ENCODE assay signal across 23 cellular contexts in the genomic region with DNA sequence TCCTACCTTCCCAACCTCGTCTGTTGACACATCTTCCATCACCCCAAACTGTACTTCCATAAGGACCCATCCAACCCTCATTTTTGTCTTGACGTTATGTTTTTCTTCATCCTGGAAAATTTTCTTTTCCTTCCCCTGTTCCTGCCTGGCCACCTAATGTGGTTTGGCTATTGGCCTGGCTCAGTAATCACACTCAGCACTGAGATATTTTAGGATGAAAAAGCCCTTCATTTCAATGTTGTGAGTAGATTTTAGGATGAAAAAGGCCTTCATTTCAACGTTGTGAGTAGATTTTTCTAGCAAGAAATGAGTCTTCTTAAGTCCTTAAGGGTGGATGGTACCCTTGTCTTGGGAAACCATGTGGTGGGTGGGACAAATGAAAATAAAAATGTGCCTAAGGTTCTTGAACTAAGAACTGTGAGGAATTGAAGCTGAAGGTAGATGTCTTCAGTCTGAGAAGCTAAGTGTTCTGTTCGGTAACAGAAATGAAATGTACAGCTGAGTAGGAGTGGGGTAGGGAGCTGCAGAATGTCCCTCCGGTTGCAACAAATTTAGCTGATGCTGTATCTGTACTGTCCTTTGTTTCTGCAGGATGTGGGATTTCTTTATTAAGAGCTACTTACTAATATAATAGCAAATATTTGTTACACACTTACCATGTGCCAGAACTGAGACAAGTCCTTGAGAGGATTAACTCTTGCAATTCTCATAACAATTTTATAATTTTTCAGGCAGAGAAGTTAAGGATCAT. TPM values are rescaled to one million over a fixed set of nuclear protein-coding genes. Genes with fewer than 3 reads are reported as not detected.
DNase-seq lines count a peak whose midpoint lies in the region; ATAC-seq and TF ChIP-seq lines count a peak whose summit lies in the region.
"Had no signal": no experiment of that assay in that cellular context is flagged by ENCODE, and none has a peak within 500 bp of the region (broad histone marks: within the 10 kb centered on the region; RNA-seq: fewer than 3 reads in every experiment).

No MANE protein-coding gene starts in this region.

- ATAC-seq in HG03571 (IDR thresholded peaks at IDR 0.05; ENCODE audit: unreplicated experiment) (no peak), left cardiac atrium (no peak)
- ATAC-seq: heart left ventricle; left lung; natural killer cell treated with Interleukin-12 subunit alpha and Interleukin-12 subunit beta and Interleukin-15 and Interleukin-18, amount 100 ng/mL, for 72 hours; pancreas had no signal

- H3K9me3 Mint-ChIP-seq in HFFc6, result no peaks in the 10 kb centered on the region
- H3K9me3 Mint-ChIP-seq: activated CD4-positive, alpha-beta T cell treated with anti-CD3 and anti-CD28 coated beads, Interleukin-2, amount 10 ng/mL, durations not matched to agents 7 days and 5 days; CD4-positive, alpha-beta T cell; natural killer cell treated with Interleukin-12 subunit alpha and Interleukin-12 subunit beta and Interleukin-15 and Interleukin-18, amount 100 ng/mL, for 72 hours had no signal

- TF ChIP-seq CTCF in AG10803 (conservative IDR thresholded peaks at IDR 0.05; ENCODE audit: low read length) (no peak), HFFc6 (IDR thresholded peaks at IDR 0.05) (no peak)

- H3K27me3 Mint-ChIP-seq in HFFc6 (ENCODE audit: insufficient read depth), result peaks cover 7% of the 10 kb centered on the region
- H3K27me3 Mint-ChIP-seq: activated naive CD8-positive, alpha-beta T cell; natural killer cell treated with Interleukin-12 subunit alpha and Interleukin-12 subunit beta and Interleukin-15 and Interleukin-18, amount 100 ng/mL, for 72 hours had no signal

- DNase-seq in AG10803 (ENCODE audit: low read depth) (peak; percentile 58), HFFc6 (peak; percentile 59), astrocyte of the hippocampus (ENCODE audit: low read depth, low spot score) (peak; percentile 78), iris pigment epithelial cell (ENCODE audit: low read depth) (peak; percentile 44), H7 (no peak), H4 (ENCODE audit: low spot score) (no peak), left cardiac atrium (no peak)
- DNase-seq: activated CD4-positive, alpha-beta T cell treated with anti-CD3 and anti-CD28 coated beads, Interleukin-2, amount 10 ng/mL, durations not matched to agents 7 days and 5 days; CD4-positive, alpha-beta T cell; colonic mucosa; heart left ventricle; left lung; midbrain; NCI-H1105; pancreas; stomach; upper lobe of left lung; WERI-Rb-1 had no signal

- no peaks in the 10 kb centered on the region for H3K36me3 Mint-ChIP-seq in HFFc6 (ENCODE audit: low read depth)
- H3K36me3 Mint-ChIP-seq: activated naive CD8-positive, alpha-beta T cell; natural killer cell treated with Interleukin-12 subunit alpha and Interleukin-12 subunit beta and Interleukin-15 and Interleukin-18, amount 100 ng/mL, for 72 hours had no signal

- intact Hi-C loops in left cardiac atrium (cut with DNase I), result loop anchor here (5.0 to 10.0 kb wide), 4 partner anchors 208 to 538 kb away; no protein-coding TSS in a partner anchor

- H3K36me3 ChIP-seq in H7 (replicated peaks; ENCODE audit: control insufficient read depth, insufficient read depth, low read length), result peaks cover 3% of the 10 kb centered on the region; the same call in 1 of the 2 replicates
- H3K36me3 ChIP-seq: colonic mucosa, left lung, pancreas, stomach, upper lobe of left lung had no signal

- H3K4me3 ChIP-seq in AG10803 (ENCODE audit: low read length) (no peak overlapping the region), H7 (ENCODE audit: insufficient read depth, low read depth, low read length) (no peak overlapping the region)
- H3K4me3 ChIP-seq: colonic mucosa, heart left ventricle, left lung, pancreas, right atrium auricular region, SK-N-MC, stomach, upper lobe of left lung had no signal

- H3K27me3 ChIP-seq in H7 (ENCODE audit: control insufficient read depth, insufficient read depth, low read length), result no peaks in the 10 kb centered on the region; the same call in 1 of the 2 replicates
- H3K27me3 ChIP-seq: colonic mucosa, heart left ventricle, left lung, pancreas, right atrium auricular region, stomach, upper lobe of left lung had no signal

- peak overlapping the region; percentile 20 for H3K4me3 Mint-ChIP-seq in HFFc6
- H3K4me3 Mint-ChIP-seq: activated CD4-positive, alpha-beta T cell treated with anti-CD3 and anti-CD28 coated beads, Interleukin-2, amount 10 ng/mL, durations not matched to agents 7 days and 5 days; activated naive CD8-positive, alpha-beta T cell; CD4-positive, alpha-beta T cell; natural killer cell treated with Interleukin-12 subunit alpha and Interleukin-12 subunit beta and Interleukin-15 and Interleukin-18, amount 100 ng/mL, for 72 hours had no signal

- peaks cover 78% of the 10 kb centered on the region for H3K4me1 Mint-ChIP-seq in HFFc6 (ENCODE audit: low read depth)

- peak overlapping the region; percentile 65 for H3K27ac Mint-ChIP-seq in HFFc6
- H3K27ac Mint-ChIP-seq: activated CD4-positive, alpha-beta T cell treated with anti-CD3 and anti-CD28 coated beads, Interleukin-2, amount 10 ng/mL, durations not matched to agents 7 days and 5 days; activated naive CD8-positive, alpha-beta T cell; natural killer cell treated with Interleukin-12 subunit alpha and Interleukin-12 subunit beta and Interleukin-15 and Interleukin-18, amount 100 ng/mL, for 72 hours had no signal

RNA-seq across cellular contexts. Expression of gene DNTTIP2, which starts 36.1 kb away (rescaled TPM):
- total RNA-seq in HFFc6 (2021; fragmentation: NEBNext Ultra II Directional; extraction: Animal tissue kit (Norgen Biotek cat#: 25700)), result 10 to 100 TPM; 51.8 to 65.7 (median 60.1) TPM
- 45.9 and 75.9 TPM in 2 replicates for total RNA-seq in H7 (2014; rRNA removed; shearing (Covaris generic))
- 35.6 and 35.9 TPM in 2 replicates for total RNA-seq in H4 (2014; rRNA removed; shearing (Covaris generic))
- total RNA-seq in left cardiac atrium, result 10 to 100 TPM; 34.4 to 46.9 TPM

Comparison
In these comparisons a context has a peak if more than half of its experiments do, and no peak if none do; other contexts are left out.
1. DNase-seq: peak in AG10803 (single experiment), HFFc6 (single experiment), astrocyte of the hippocampus (single experiment) and iris pigment epithelial cell (single experiment); none in H7 (single experiment), H4 (single experiment) and left cardiac atrium (single experiment).